ENCODE assay signal across 8 cellular contexts in the genomic region with DNA sequence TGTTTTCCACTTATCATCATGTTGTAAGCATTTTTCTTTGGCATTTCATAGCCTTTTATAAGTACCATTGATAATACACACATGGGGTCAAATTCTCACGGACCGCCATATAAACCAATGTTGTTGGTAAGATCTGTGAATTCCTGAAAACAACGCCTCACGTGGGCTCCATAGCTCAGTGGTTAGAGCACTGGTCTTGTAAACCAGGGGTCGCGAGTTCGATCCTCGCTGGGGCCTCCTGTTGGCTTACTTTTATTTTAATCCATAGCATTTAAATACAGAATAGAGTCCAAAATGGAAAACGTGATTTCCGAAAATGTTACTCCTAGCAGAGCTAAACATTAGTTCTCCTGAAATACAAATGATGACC.
DNase-seq lines count a peak whose midpoint lies in the region; ATAC-seq lines count a peak whose summit lies in the region.

No MANE protein-coding gene starts in this region.

- DNase-seq in GM03348 (ENCODE audit: low spot score) (peak; percentile 52), NCI-H1417 treated with DMSO at 0.1 percent for 48 hours (lab: John Stamatoyannopoulos, UW) (peak; percentile 32), cerebellar cortex (ENCODE audit: low spot score) (peak; percentile 64), NK-92 (lab: John Stamatoyannopoulos, UW; ENCODE audit: unreplicated experiment) (no peak)
- peak; percentile 14 for DNase-seq in activated CD4-positive, CD25-positive, alpha-beta regulatory T cell treated with anti-CD3 and anti-CD28 coated beads, Interleukin-2, amount 50 U/mL, for 16 hours (ENCODE audit: low read depth, low spot score)
- peak; percentile 35 for DNase-seq in stimulated activated CD4-positive, alpha-beta T cell treated with anti-CD3 and anti-CD28 coated beads, Interleukin-2, amount 100 ng/mL, for 4 hours (ENCODE audit: low read depth)

- H3K27me3 ChIP-seq in layer of hippocampus (ENCODE audit: control insufficient read depth, insufficient read depth, low read length) = no peaks in the 10 kb centered on the region

- ATAC-seq in HG02571 (IDR thresholded peaks at IDR 0.05; ENCODE audit: unreplicated experiment) = peak; percentile 23

- H3K27ac ChIP-seq in layer of hippocampus (ENCODE audit: low read depth, low read length) = peak overlapping the region; percentile 79
